ENCODE assay signal across 8 cellular contexts in genomic region chr2:7427293-7428060, GRCh38.
DNase-seq lines count a peak whose midpoint lies in the region; FAIRE-seq lines count a peak whose summit lies in the region.

No MANE protein-coding gene starts in this region.

- no peak overlapping the region for H3K27ac ChIP-seq in small intestine (ENCODE audit: low read depth in 1 of 2, low read length in 1 of 2)

- no peaks in the 10 kb centered on the region for H3K36me3 ChIP-seq in small intestine (ENCODE audit: control insufficient read depth in 2 of 2, insufficient read depth in 2 of 2, low read length in 2 of 2)

- 37 to 50% (median 38%) methylated on average over 8 of the region's 8 CpGs for WGBS in small intestine, 3 donors

- H3K9me3 ChIP-seq in small intestine (ENCODE audit: control insufficient read depth, low read depth): no peaks in the 10 kb centered on the region

- DNase-seq in EH (ENCODE audit: low read depth) (peak; percentile 59), HuH-7 (ENCODE audit: low spot score) (peak; percentile 60), NCI-H82 (lab: John Stamatoyannopoulos, UW) (peak; percentile 82), amniotic epithelial cell (ENCODE audit: low read depth) (peak; percentile 47), hepatic stellate cell (ENCODE audit: low spot score) (peak; percentile 47), small intestine (peak; percentile 58)
- no peak for DNase-seq in activated CD8-positive, alpha-beta memory T cell treated with anti-CD3 and anti-CD28 coated beads, Interleukin-2, amount 50 U/mL, for 48 hours
- DNase-seq in activated CD4-positive, alpha-beta T cell treated with anti-CD3 and anti-CD28 coated beads for 1 hour: no peak

- no peaks in the 10 kb centered on the region for H3K4me1 ChIP-seq in small intestine (ENCODE audit: control insufficient read depth in 2 of 2, insufficient read depth in 1 of 2, low read depth in 1 of 2, low read length in 1 of 2)

- peak; percentile 15 for FAIRE-seq in small intestine (lab: Jason Lieb, UNC)

- no peak overlapping the region for H3K4me3 ChIP-seq in small intestine (ENCODE audit: low read depth in 1 of 2, low read length in 2 of 2)

- peaks cover 0 to 6% of the 10 kb centered on the region in 2 donors for H3K27me3 ChIP-seq in small intestine (ENCODE audit: control insufficient read depth in 2 of 2, insufficient read depth in 2 of 2, low read length in 2 of 2)

Comparison
In these comparisons a context has a peak if more than half of its experiments do, and no peak if none do; other contexts are left out.
1. DNase-seq: peak in EH (single experiment), HuH-7 (single experiment), NCI-H82 (single experiment), amniotic epithelial cell (single experiment), hepatic stellate cell (single experiment) and small intestine (single experiment); none in activated CD8-positive, alpha-beta memory T cell treated with anti-CD3 and anti-CD28 coated beads, Interleukin-2, amount 50 U/mL, for 48 hours (single experiment) and activated CD4-positive, alpha-beta T cell treated with anti-CD3 and anti-CD28 coated beads for 1 hour (single experiment).